ENCODE assay signal across 17 cellular contexts in genomic region chr4:40995850-40996249, GRCh38.
DNase-seq lines count a peak whose midpoint lies in the region; ATAC-seq, FAIRE-seq and TF ChIP-seq lines count a peak whose summit lies in the region.
"Had no signal": no experiment of that assay in that cellular context is flagged by ENCODE, and none has a peak within 500 bp of the region (broad histone marks: within the 10 kb centered on the region; RNA-seq: fewer than 3 reads in every experiment).

No MANE protein-coding gene starts in this region.

- TF ChIP-seq POLR2A in A549 (IDR thresholded peaks at IDR 0.05; ENCODE audit: low read length) (no peak), GM12892 (IDR thresholded peaks at IDR 0.05; ENCODE audit: low read depth, low read length) (no peak)

- no peak overlapping the region for H3K9ac ChIP-seq in fibroblast of lung (ENCODE audit: insufficient read depth, low read length)

- H3K27ac ChIP-seq in A549: peak overlapping the region; percentile 78 to 89; a peak in 5 of 6 replicates
- H3K27ac ChIP-seq in fibroblast of lung (ENCODE audit: insufficient read depth, low read length): no peak overlapping the region
- H3K27ac ChIP-seq: PC-9 had no signal

- no peaks in the 10 kb centered on the region for H3K9me3 Mint-ChIP-seq in activated naive CD8-positive, alpha-beta T cell treated with anti-CD3 and anti-CD28 coated beads, Interleukin-2, amount 50 U/mL, for 24 hours
- H3K9me3 Mint-ChIP-seq: T-helper 1 cell treated with Interleukin-12 subunit alpha and Interleukin-12 subunit beta and Interleukin-4 antibody, amounts not matched to agents 30 μg/mL and 1 μg/mL, for 36 hours had no signal

- no peaks in the 10 kb centered on the region for H3K9me3 ChIP-seq in A549
- H3K9me3 ChIP-seq in fibroblast of lung (ENCODE audit: control insufficient read depth, insufficient read depth, low read depth, low read length): no peaks in the 10 kb centered on the region

- WGBS in A549 (ENCODE audit: missing lambda C conversion rate): 100% methylated on average over 2 of the region's 2 CpGs

- H3K27me3 Mint-ChIP-seq in activated naive CD8-positive, alpha-beta T cell treated with anti-CD3 and anti-CD28 coated beads, Interleukin-2, amount 50 U/mL, for 24 hours: peaks cover 6% of the 10 kb centered on the region

- no peak overlapping the region for H3K4me3 ChIP-seq in A549
- H3K4me3 ChIP-seq in fibroblast of lung (replicated peaks in 1 of 4; ENCODE audit: control extremely low read depth in 1 of 4, insufficient read depth in 1 of 4, low read depth in 3 of 4, low read length in 4 of 4): no peak overlapping the region
- H3K4me3 ChIP-seq: MG63, PC-9 had no signal

- POLR2A ChIA-PET in A549 (lab: Yijun Ruan, JAX): no interaction called here

- ATAC-seq in A549: no peak
- no peak for ATAC-seq in activated naive CD8-positive, alpha-beta T cell treated with anti-CD3 and anti-CD28 coated beads, Interleukin-2, amount 50 U/mL, for 24 hours

- H4K20me1 ChIP-seq in fibroblast of lung (ENCODE audit: control insufficient read depth, extremely low read depth, insufficient read depth, low read length): no peaks in the 10 kb centered on the region

- peaks cover 6% of the 10 kb centered on the region for H3K4me1 Mint-ChIP-seq in activated naive CD8-positive, alpha-beta T cell treated with anti-CD3 and anti-CD28 coated beads, Interleukin-2, amount 50 U/mL, for 24 hours

- no peaks in the 10 kb centered on the region for H3K27me3 ChIP-seq in fibroblast of lung (ENCODE audit: control insufficient read depth, insufficient read depth, low read length)
- H3K27me3 ChIP-seq: MG63 had no signal

- H2AFZ ChIP-seq in fibroblast of lung (ENCODE audit: low read length): no peak overlapping the region
- H2AFZ ChIP-seq: PC-9 had no signal

- no peaks in the 10 kb centered on the region for H3K36me3 ChIP-seq in fibroblast of lung (ENCODE audit: control insufficient read depth, insufficient read depth, low read length)
- H3K36me3 ChIP-seq: MG63 had no signal

- no peak for FAIRE-seq in A549 (lab: Jason Lieb, UNC)
- FAIRE-seq in GM12892 (lab: Jason Lieb, UNC): peak; percentile 53
- FAIRE-seq: islet of Langerhans had no signal

- DNase-seq in A549 (ENCODE audit: low read depth in 1 of 2, low spot score in 1 of 2) (no peak), GM12892 (ENCODE audit: insufficient read length) (no peak), NCI-H510A treated with DMSO at 0.1 percent for 48 hours (lab: John Stamatoyannopoulos, UW) (peak; percentile 20), fibroblast of lung (ENCODE audit: low read depth in 2 of 2) (peak; percentile 44 to 88), RPMI8226 (no peak), germinal center (ENCODE audit: low spot score) (no peak), NCI-H82 (lab: John Stamatoyannopoulos, UW) (no peak)
- DNase-seq in activated naive CD8-positive, alpha-beta T cell treated with anti-CD3 and anti-CD28 coated beads, Interleukin-2, amount 50 U/mL, for 24 hours: no peak
- DNase-seq: activated T-cell treated with anti-CD3 and anti-CD28 coated beads for 4 hours, foreskin melanocyte, MG63, midbrain, NCI-H446, occipital lobe, PC-9 had no signal

- TF ChIP-seq RAD21 in A549 (conservative IDR thresholded peaks at IDR 0.05 in 1 of 2, IDR thresholded peaks at IDR 0.05 in 1 of 2): no peak

- H3K27ac Mint-ChIP-seq in activated naive CD8-positive, alpha-beta T cell treated with anti-CD3 and anti-CD28 coated beads, Interleukin-2, amount 50 U/mL, for 24 hours: no peak overlapping the region
- H3K27ac Mint-ChIP-seq: T-helper 1 cell treated with Interleukin-12 subunit alpha and Interleukin-12 subunit beta and Interleukin-4 antibody, amounts not matched to agents 30 μg/mL and 1 μg/mL, for 36 hours had no signal

- H3K4me1 ChIP-seq in A549 (peaks cover 66% of the 10 kb centered on the region), fibroblast of lung (ENCODE audit: control insufficient read depth, extremely low read depth, insufficient read depth, low read length) (peaks cover 17% of the 10 kb centered on the region)

- no peaks in the 10 kb centered on the region for H3K36me3 Mint-ChIP-seq in activated naive CD8-positive, alpha-beta T cell treated with anti-CD3 and anti-CD28 coated beads, Interleukin-2, amount 50 U/mL, for 24 hours (ENCODE audit: low read depth)

- no peak for TF ChIP-seq EP300 in A549 (IDR thresholded peaks at IDR 0.05)

- TF ChIP-seq CTCF in A549 (IDR thresholded peaks at IDR 0.05) (no peak), fibroblast of lung (conservative IDR thresholded peaks at IDR 0.05 in 1 of 2, IDR thresholded peaks at IDR 0.05 in 1 of 2; ENCODE audit: low read depth in 1 of 2, low read length in 2 of 2) (no peak)

- CTCF ChIA-PET in A549 (lab: Yijun Ruan, JAX): interaction anchor here (1.3 kb wide), 1 partner anchor 218 kb away, joined by 3 read pairs; the partner anchor contains the start of gene APBB2

- H3K4me3 Mint-ChIP-seq in activated naive CD8-positive, alpha-beta T cell treated with anti-CD3 and anti-CD28 coated beads, Interleukin-2, amount 50 U/mL, for 24 hours: no peak overlapping the region
- H3K4me3 Mint-ChIP-seq: T-helper 1 cell treated with Interleukin-12 subunit alpha and Interleukin-12 subunit beta and Interleukin-4 antibody, amounts not matched to agents 30 μg/mL and 1 μg/mL, for 36 hours had no signal

- no peak overlapping the region for H3K4me2 ChIP-seq in A549
- no peak overlapping the region for H3K4me2 ChIP-seq in fibroblast of lung (ENCODE audit: extremely low read depth, insufficient read depth, low read length)
- H3K4me2 ChIP-seq: PC-9 had no signal

- no peaks in the 10 kb centered on the region for H3K79me2 ChIP-seq in fibroblast of lung (ENCODE audit: control insufficient read depth, insufficient read depth, low read length)

TF ChIP-seq in A549, 52 proteins besides CTCF, POLR2A, EP300 and RAD21:
- TF ChIP-seq NPAS2 (CRISPR knock-in tag; IDR thresholded peaks at IDR 0.05; ENCODE audit: borderline replicate concordance): no peak
TF ChIP-seq in A549: peak in this region for 0.

Comparison
In these comparisons a context has a peak if more than half of its experiments do, and no peak if none do; other contexts are left out.
1. DNase-seq: peak in NCI-H510A treated with DMSO at 0.1 percent for 48 hours (single experiment) and fibroblast of lung (2 of 2); none in A549 (0 of 2), GM12892 (single experiment), RPMI8226 (single experiment), activated naive CD8-positive, alpha-beta T cell treated with anti-CD3 and anti-CD28 coated beads, Interleukin-2, amount 50 U/mL, for 24 hours (single experiment), germinal center (single experiment) and NCI-H82 (single experiment).